In genomic region chr6:95431637-95432228, GRCh38 we compare ENCODE assay signal across 10 cellular contexts.
DNase-seq lines count a peak whose midpoint lies in the region; ATAC-seq and TF ChIP-seq lines count a peak whose summit lies in the region.
"Had no signal": no experiment of that assay in that cellular context is flagged by ENCODE, and none has a peak within 500 bp of the region (broad histone marks: within the 10 kb centered on the region; RNA-seq: fewer than 3 reads in every experiment).

No MANE protein-coding gene starts in this region.

- H3K9ac ChIP-seq in SU-DHL-6 (ENCODE audit: low read length) = no peak overlapping the region

- no peaks in the 10 kb centered on the region for H3K79me2 ChIP-seq in SU-DHL-6 (ENCODE audit: insufficient read depth, low read length)

- intact Hi-C loops in sciatic nerve (cut with DNase I) = no loop called here

- H3K4me1 ChIP-seq in CD4-positive, CD25-positive, alpha-beta regulatory T cell (ENCODE audit: control insufficient read depth, insufficient read depth, low read length, poor library complexity, severe bottlenecking) = no peaks in the 10 kb centered on the region
- H3K4me1 ChIP-seq: SJSA1 had no signal

- H3K4me2 ChIP-seq in SU-DHL-6 (ENCODE audit: low read depth, low read length, poor library complexity, severe bottlenecking) = no peak overlapping the region

- DNase-seq in CD4-positive, CD25-positive, alpha-beta regulatory T cell = peak in 2 of 3 donors; percentile 38 to 53
- peak; percentile 39 for DNase-seq in LoVo (ENCODE audit: low spot score)
- DNase-seq in effector CD4-positive, alpha-beta T cell = peak; percentile 10
- peak; percentile 24 for DNase-seq in myocyte (ENCODE audit: low read depth)
- DNase-seq in NCI-H1048 (lab: John Stamatoyannopoulos, UW) = no peak
- no peak for DNase-seq in sciatic nerve (ENCODE audit: low spot score)

- no peak overlapping the region for H3K4me3 ChIP-seq in CD4-positive, CD25-positive, alpha-beta regulatory T cell (ENCODE audit: low read depth, low read length)
- H3K4me3 ChIP-seq in SU-DHL-6 (ENCODE audit: insufficient read depth, low read length, poor library complexity, severe bottlenecking) = no peak overlapping the region
- H3K4me3 ChIP-seq: SJSA1 had no signal

- peaks cover 0 to 1% (median 0%) of the 10 kb centered on the region in 7 donors for H3K9me3 Mint-ChIP-seq in CD4-positive, CD25-positive, alpha-beta regulatory T cell

- H4K20me1 ChIP-seq in SU-DHL-6 (ENCODE audit: low read depth, low read length) = no peaks in the 10 kb centered on the region

- no peaks in the 10 kb centered on the region for H3K27me3 ChIP-seq in CD4-positive, CD25-positive, alpha-beta regulatory T cell (ENCODE audit: control insufficient read depth, insufficient read depth, low read length)
- H3K27me3 ChIP-seq in SU-DHL-6 (ENCODE audit: low read length) = no peaks in the 10 kb centered on the region
- H3K27me3 ChIP-seq: neutrophil, SJSA1 had no signal

- H3K27ac ChIP-seq in CD4-positive, CD25-positive, alpha-beta regulatory T cell (ENCODE audit: insufficient read depth, low read length, poor library complexity, severe bottlenecking) = no peak overlapping the region
- H3K27ac ChIP-seq in SU-DHL-6 (ENCODE audit: low read depth, low read length) = no peak overlapping the region
- H3K27ac ChIP-seq: neutrophil, SJSA1 had no signal

- H3K27me3 Mint-ChIP-seq in CD4-positive, CD25-positive, alpha-beta regulatory T cell = no peaks in the 10 kb centered on the region

- no peaks in the 10 kb centered on the region for H3K4me1 Mint-ChIP-seq in CD4-positive, CD25-positive, alpha-beta regulatory T cell

- no peak overlapping the region for H2AFZ ChIP-seq in SU-DHL-6 (ENCODE audit: low read depth, low read length, severe bottlenecking)

- peak; percentile 50 for TF ChIP-seq CTCF in SU-DHL-6 (IDR thresholded peaks at IDR 0.05; ENCODE audit: insufficient read depth, low read length, poor library complexity, severe bottlenecking)

- no peak overlapping the region for H3K4me3 Mint-ChIP-seq in CD4-positive, CD25-positive, alpha-beta regulatory T cell

- no peak overlapping the region for H3K27ac Mint-ChIP-seq in CD4-positive, CD25-positive, alpha-beta regulatory T cell

- no peaks in the 10 kb centered on the region for H3K36me3 ChIP-seq in CD4-positive, CD25-positive, alpha-beta regulatory T cell (ENCODE audit: control insufficient read depth, insufficient read depth, low read length)
- H3K36me3 ChIP-seq in SU-DHL-6 (ENCODE audit: low read length) = no peaks in the 10 kb centered on the region
- H3K36me3 ChIP-seq: neutrophil, SJSA1 had no signal

- H3K36me3 Mint-ChIP-seq in CD4-positive, CD25-positive, alpha-beta regulatory T cell = no peaks in the 10 kb centered on the region

- no peaks in the 10 kb centered on the region for H3K9me3 ChIP-seq in CD4-positive, CD25-positive, alpha-beta regulatory T cell (ENCODE audit: control insufficient read depth in 2 of 2, low read length in 2 of 2)
- no peaks in the 10 kb centered on the region for H3K9me3 ChIP-seq in SU-DHL-6 (ENCODE audit: insufficient read depth, low read length)
- H3K9me3 ChIP-seq: neutrophil, SJSA1 had no signal

- no peaks in the 10 kb centered on the region for H3K9me2 ChIP-seq in SU-DHL-6 (replicated peaks; ENCODE audit: insufficient read depth, low read length)

- ATAC-seq in CD4-positive, CD25-positive, alpha-beta regulatory T cell (ENCODE audit: low read depth in 2 of 2) = no peak
- ATAC-seq in GM18511 (IDR thresholded peaks at IDR 0.05; ENCODE audit: unreplicated experiment) = peak; percentile 79
- ATAC-seq in sciatic nerve = no peak

- no peaks in the 10 kb centered on the region for H3F3A ChIP-seq in SU-DHL-6 (ENCODE audit: insufficient read depth)

Comparison
In these comparisons a context has a peak if more than half of its experiments do, and no peak if none do; other contexts are left out.
1. DNase-seq: peak in CD4-positive, CD25-positive, alpha-beta regulatory T cell (2 of 3), LoVo (single experiment), effector CD4-positive, alpha-beta T cell (single experiment) and myocyte (single experiment); none in NCI-H1048 (single experiment) and sciatic nerve (single experiment).